In genomic region chr10:5812283-5813090, GRCh38 we compare ENCODE assay signal across 8 cellular contexts. TPM values are rescaled to one million over a fixed set of nuclear protein-coding genes. Genes with fewer than 3 reads are reported as not detected.
A peak's percentile ranks its signal among the peaks of the same experiment; 100 is the strongest.
DNase-seq lines count a peak whose midpoint lies in the region; ATAC-seq and TF ChIP-seq lines count a peak whose summit lies in the region.

No MANE protein-coding gene starts in this region.

- WGBS in lung, 2 donors = 1% methylated on average over 45 to 49 of the region's 49 CpGs

- peaks cover 2 to 20% of the 10 kb centered on the region in 2 donors for H3K4me1 ChIP-seq in lung (ENCODE audit: control insufficient read depth in 2 of 2, insufficient read depth in 2 of 2, low read length in 2 of 2)

- in situ Hi-C loops in KBM-7 (cut with MboI; ENCODE audit: low pct_unique_long_range_greater_than_20kb, low sequenced_read_pairs) = no loop called here

- DNase-seq in D341Med (ENCODE audit: low spot score) (peak; percentile 74), KBM-7 (peak; percentile 54), dorsolateral prefrontal cortex (peak in 5 of 10 donors; percentile 17 to 66 (median 25)), lung (ENCODE audit: low spot score) (peak; percentile 49), NCI-H2107 treated with DMSO at 0.1 percent for 48 hours (lab: John Stamatoyannopoulos, UW; ENCODE audit: unreplicated experiment) (no peak)
- peak; percentile 62 for DNase-seq in activated CD4-positive, CD25-positive, alpha-beta regulatory T cell treated with anti-CD3 and anti-CD28 coated beads, Interleukin-2, amount 50 U/mL, for 72 hours
- DNase-seq in stimulated activated CD8-positive, alpha-beta memory T cell treated with anti-CD3 and anti-CD28 coated beads, Interleukin-15, amount 100 ng/mL, for 24 hours (ENCODE audit: low read depth) = peak; percentile 13

- H3K27me3 ChIP-seq in dorsolateral prefrontal cortex (no peaks in the 10 kb centered on the region), lung (ENCODE audit: control insufficient read depth, insufficient read depth) (no peaks in the 10 kb centered on the region)

- H3K4me3 ChIP-seq in dorsolateral prefrontal cortex (peak overlapping the region; percentile 64 to 99 (median 91)), lung (peak overlapping the region; percentile 77)

- peak overlapping the region; percentile 82 to 99 (median 95) for H3K27ac ChIP-seq in dorsolateral prefrontal cortex
- H3K27ac ChIP-seq in lung (ENCODE audit: low read depth in 1 of 2, low read length in 1 of 2) = peak overlapping the region; percentile 90 to 97

- intact Hi-C loops in dorsolateral prefrontal cortex (cut with DNase I) = loop anchor here (1.0 to 5.0 kb wide), 5 partner anchors 60 to 128 kb away; partner anchors contain the start of genes ANKRD16 (in 2 of the 2) and TASOR2 (in 1 of the 2)

- peak; percentile 19 for ATAC-seq in GM21526 (IDR thresholded peaks at IDR 0.05; ENCODE audit: low FRiP score, unreplicated experiment)
- peak; percentile 39 for ATAC-seq in lung (ENCODE audit: insufficient read depth, low FRiP score)

- TF ChIP-seq CTCF in dorsolateral prefrontal cortex (IDR thresholded peaks at IDR 0.05 in 54 of 56, conservative IDR thresholded peaks at IDR 0.05 in 2 of 56; ENCODE audit: low read depth in 1 of 56, partially characterized antibody in 56 of 56) (peak in 1 of 56 donors; percentile 1), lung (IDR thresholded peaks at IDR 0.05; ENCODE audit: control extremely low read depth, extremely low read depth) (no peak)

- H3K9me3 ChIP-seq in lung (ENCODE audit: control insufficient read depth in 2 of 2, insufficient read depth in 1 of 2, low read length in 1 of 2) = no peaks in the 10 kb centered on the region

- H3K36me3 ChIP-seq in lung (ENCODE audit: control insufficient read depth in 2 of 2, insufficient read depth in 2 of 2, low read length in 2 of 2) = no peaks in the 10 kb centered on the region

RNA-seq across cellular contexts. Expression of gene GDI2, which starts 0.7 kb away (rescaled TPM):
- 100 to 1,000 TPM in 108 of 120 experiments, 10 to 100 TPM in 12; 73.4 to 149 (median 121) TPM for total RNA-seq in dorsolateral prefrontal cortex
- 100 to 1,000 TPM; 167 to 300 TPM for total RNA-seq in lung
- 100 to 1,000 TPM in 1 of 2 donors, 10 to 100 TPM in 1; 64.2 to 162 TPM for polyA plus RNA-seq in lung
